ENCODE assay signal across 26 cellular contexts in genomic region chr12:113370923-113371682, GRCh38. TPM values are rescaled to one million over a fixed set of nuclear protein-coding genes. Genes with fewer than 3 reads are reported as not detected.
DNase-seq lines count a peak whose midpoint lies in the region; ATAC-seq and TF ChIP-seq lines count a peak whose summit lies in the region.
"Had no signal": no experiment of that assay in that cellular context is flagged by ENCODE, and none has a peak within 500 bp of the region (broad histone marks: within the 10 kb centered on the region; RNA-seq: fewer than 3 reads in every experiment).

No MANE protein-coding gene starts in this region.

- H3K9me3 ChIP-seq in BLaER1 (no peaks in the 10 kb centered on the region), lung (ENCODE audit: control insufficient read depth in 2 of 2, insufficient read depth in 1 of 2, low read length in 1 of 2) (peaks cover 0 to 2% of the 10 kb centered on the region in 2 donors), right lobe of liver (no peaks in the 10 kb centered on the region)
- H3K9me3 ChIP-seq: SJCRH30 had no signal

- no peak for TF ChIP-seq POLR2A in right lobe of liver (IDR thresholded peaks at IDR 0.05)

- H3K4me1 Mint-ChIP-seq in stimulated activated memory B cell treated with anti-CD40 and anti-IgM and Interleukin-4, amounts not matched to agents 10 μg/mL and 1 μg/mL and 100 μg/mL, for 72 hours: peaks cover 18% of the 10 kb centered on the region
- H3K4me1 Mint-ChIP-seq: GM23338 had no signal

- H3K27me3 ChIP-seq in BLaER1 (no peaks in the 10 kb centered on the region), lung (ENCODE audit: control insufficient read depth, insufficient read depth) (no peaks in the 10 kb centered on the region), right lobe of liver (no peaks in the 10 kb centered on the region)
- H3K27me3 ChIP-seq: SJCRH30 had no signal

- H3K4me1 ChIP-seq in BLaER1: peaks cover 25% of the 10 kb centered on the region
- H3K4me1 ChIP-seq in lung (ENCODE audit: control insufficient read depth in 2 of 2, insufficient read depth in 2 of 2, low read length in 2 of 2): peaks cover 0 to 2% of the 10 kb centered on the region in 2 donors
- no peaks in the 10 kb centered on the region for H3K4me1 ChIP-seq in right lobe of liver

- H3K27ac Mint-ChIP-seq in stimulated activated memory B cell treated with anti-CD40 and anti-IgM and Interleukin-4, amounts not matched to agents 10 μg/mL and 1 μg/mL and 100 μg/mL, for 72 hours: peak overlapping the region; percentile 62
- H3K27ac Mint-ChIP-seq: CD8-positive, alpha-beta T cell; GM23338 had no signal

- H3K4me3 Mint-ChIP-seq in stimulated activated memory B cell treated with anti-CD40 and anti-IgM and Interleukin-4, amounts not matched to agents 10 μg/mL and 1 μg/mL and 100 μg/mL, for 72 hours: no peak overlapping the region
- H3K4me3 Mint-ChIP-seq: CD8-positive, alpha-beta T cell; GM23338; H9 had no signal

- DNase-seq in NAMALWA (ENCODE audit: low spot score) (peak; percentile 18), lung (ENCODE audit: low spot score) (no peak), left cardiac atrium (no peak), right lobe of liver (no peak), NCI-H446 treated with DMSO at 0.1 percent for 48 hours (lab: John Stamatoyannopoulos, UW) (no peak)
- DNase-seq: C1 segment of cervical spinal cord; CD8-positive, alpha-beta T cell; DMS 273 treated with DMSO at 0.1 percent for 48 hours; DMS79 treated with DMSO at 0.1 percent for 48 hours; GF-D8; H9; NCI-H2029; NCI-H446; NCI-H526; PC-9; SJCRH30 had no signal

- H3K36me3 Mint-ChIP-seq in stimulated activated memory B cell treated with anti-CD40 and anti-IgM and Interleukin-4, amounts not matched to agents 10 μg/mL and 1 μg/mL and 100 μg/mL, for 72 hours: peaks cover 49% of the 10 kb centered on the region

- no peak for TF ChIP-seq CTCF in lung (IDR thresholded peaks at IDR 0.05; ENCODE audit: control extremely low read depth, extremely low read depth)
- no peak for TF ChIP-seq CTCF in right lobe of liver (IDR thresholded peaks at IDR 0.05)

- intact Hi-C loops in left cardiac atrium (cut with DNase I) (no loop called here), right lobe of liver (cut with DNase I) (no loop called here)

- peaks cover 21% of the 10 kb centered on the region; the same call in 1 of the 2 replicates for H3K36me3 ChIP-seq in BLaER1
- peaks cover 11 to 36% of the 10 kb centered on the region in 2 donors for H3K36me3 ChIP-seq in lung (ENCODE audit: control insufficient read depth in 2 of 2, insufficient read depth in 2 of 2, low read length in 2 of 2)
- H3K36me3 ChIP-seq in right lobe of liver: peaks cover 0 to 8% (median under 1%) of the 10 kb centered on the region in 4 donors
- H3K36me3 ChIP-seq: SJCRH30 had no signal

- H3K9me3 Mint-ChIP-seq in stimulated activated memory B cell treated with anti-CD40 and anti-IgM and Interleukin-4, amounts not matched to agents 10 μg/mL and 1 μg/mL and 100 μg/mL, for 72 hours: peaks cover 3% of the 10 kb centered on the region
- H3K9me3 Mint-ChIP-seq: CD8-positive, alpha-beta T cell; GM23338; H9 had no signal

- WGBS in lung, 2 donors: 82 to 89% methylated on average over 7 of the region's 7 CpGs
- WGBS in right lobe of liver (ENCODE audit: insufficient coverage, low coverage, low lambda C conversion rate, missing lambda C conversion rate): 73% methylated on average over 3 of the region's 7 CpGs

- H3K4me2 ChIP-seq in BLaER1: peak overlapping the region; percentile 37; the same call in 1 of the 2 replicates
- H3K4me2 ChIP-seq: GM23338, PC-9 had no signal

- no peak overlapping the region for H3K27ac ChIP-seq in BLaER1
- H3K27ac ChIP-seq in lung (ENCODE audit: low read depth in 1 of 2, low read length in 1 of 2): no peak overlapping the region
- no peak overlapping the region for H3K27ac ChIP-seq in right lobe of liver
- H3K27ac ChIP-seq: PC-9, SJCRH30 had no signal

- ATAC-seq in lung (ENCODE audit: insufficient read depth, low FRiP score) (peak; percentile 16), left cardiac atrium (no peak), right lobe of liver (no peak)
- peak; percentile 39 for ATAC-seq in stimulated activated memory B cell treated with anti-CD40 and anti-IgM and Interleukin-4, amounts not matched to agents 10 μg/mL and 1 μg/mL and 100 μg/mL, for 72 hours
- ATAC-seq: CD8-positive, alpha-beta T cell; GM23338; HepG2; Right ventricle myocardium inferior; SK-N-SH treated with all-trans-retinoic acid at 6 μM for 48 hours had no signal

- H3K27me3 Mint-ChIP-seq in stimulated activated memory B cell treated with anti-CD40 and anti-IgM and Interleukin-4, amounts not matched to agents 10 μg/mL and 1 μg/mL and 100 μg/mL, for 72 hours: no peaks in the 10 kb centered on the region

- no peaks in the 10 kb centered on the region for H4K20me1 ChIP-seq in BLaER1

- no peak overlapping the region for H3K9ac ChIP-seq in BLaER1

- H3K4me3 ChIP-seq in BLaER1 (no peak overlapping the region), lung (no peak overlapping the region), right lobe of liver (no peak overlapping the region)
- H3K4me3 ChIP-seq: GM23338, PC-9, SJCRH30 had no signal

RNA-seq across cellular contexts. Expression of gene PLBD2, which starts 12.7 kb away (rescaled TPM):
- 10 to 100 TPM; 16.7 to 48.9 TPM for total RNA-seq in lung
- polyA plus RNA-seq in lung: 10 to 100 TPM; 16.4 to 26.5 TPM
- total RNA-seq in left cardiac atrium: 10 to 100 TPM; 47.5 to 48.7 TPM
- 10 to 100 TPM; 18.4 to 34.1 (median 28.8) TPM for total RNA-seq in right lobe of liver

RNA-seq across cellular contexts. Expression of gene SDS, which starts 32.6 kb away (rescaled TPM):
- total RNA-seq in lung: 1 to 10 TPM in 1 of 2 donors, under 1 TPM in 1; 0.20 to 1.5 TPM
- 1 to 10 TPM; 2.7 to 8.4 TPM for polyA plus RNA-seq in lung
- under 1 TPM; 0.24 to 0.31 TPM for total RNA-seq in left cardiac atrium
- total RNA-seq in right lobe of liver: 100 to 1,000 TPM; 208 to 722 (median 309) TPM
- total RNA-seq: A172; CD8-positive, alpha-beta T cell; GM23338; H9; HepG2; LHCN-M2; MCF 10A; PC-9; Right ventricle myocardium inferior; RPMI7951; SJCRH30 had no signal
- polyA plus RNA-seq: HepG2 had no signal

RNA-seq across cellular contexts. Expression of gene SLC8B1, which starts 36.2 kb away (rescaled TPM):
- 10 to 100 TPM; 21.8 to 44.8 TPM for total RNA-seq in lung
- polyA plus RNA-seq in lung: 10 to 100 TPM; 27.5 to 36.7 TPM
- total RNA-seq in left cardiac atrium: 10 to 100 TPM; 14.0 to 15.2 TPM
- 10 to 100 TPM; 12.6 to 32.7 (median 21.5) TPM for total RNA-seq in right lobe of liver

RNA-seq across cellular contexts. Expression of gene SDSL, which starts 51.1 kb away (rescaled TPM):
- 10 to 100 TPM in 1 of 2 donors, 1 to 10 TPM in 1; 3.0 to 15.5 TPM for total RNA-seq in lung
- polyA plus RNA-seq in lung: 10 to 100 TPM; 10.6 to 25.8 TPM
- 1 to 10 TPM; 4.2 to 7.0 TPM for total RNA-seq in left cardiac atrium
- 10 to 100 TPM; 25.5 to 85.7 (median 32.3) TPM for total RNA-seq in right lobe of liver
- total RNA-seq: CD8-positive, alpha-beta T cell; GM23338 had no signal
- polyA plus RNA-seq: GM23338 had no signal

Comparison
In these comparisons a context has a peak if more than half of its experiments do, and no peak if none do; other contexts are left out.
1. ATAC-seq: peak in lung (single experiment) and stimulated activated memory B cell treated with anti-CD40 and anti-IgM and Interleukin-4, amounts not matched to agents 10 μg/mL and 1 μg/mL and 100 μg/mL, for 72 hours (single experiment); none in left cardiac atrium (0 of 2) and right lobe of liver (0 of 4).
2. RNA of gene SDS, which starts 32.6 kb away (total RNA-seq): 208 to 722 TPM in right lobe of liver; 0.20 to 1.5 TPM in lung and 0.24 to 0.31 TPM in left cardiac atrium; every median in the first group is over 10 times any median in the second.